ENCODE assay signal across 25 cellular contexts in genomic region chr19:11499890-11500420, GRCh38. TPM values are rescaled to one million over a fixed set of nuclear protein-coding genes. Genes with fewer than 3 reads are reported as not detected.
"Had no signal": no experiment of that assay in that cellular context is flagged by ENCODE, and none has a peak within 500 bp of the region (broad histone marks: within the 10 kb centered on the region; RNA-seq: fewer than 3 reads in every experiment).

No MANE protein-coding gene starts in this region.

- H3K9me3 ChIP-seq: left ventricle myocardium inferior, prostate gland, stomach, suprapubic skin, tibial nerve had no signal

- H3K27ac Mint-ChIP-seq: activated B cell treated with CpG ODN at 0.5 μM for 24 hours; activated CD4-positive, alpha-beta T cell treated with anti-CD3 and anti-CD28 coated beads for 36 hours; activated naive CD8-positive, alpha-beta T cell treated with anti-CD3 and anti-CD28 coated beads, Interleukin-2, amount 10 ng/mL, durations not matched to agents 7 days and 5 days; mesothelial cell of epicardium; neural progenitor cell had no signal

- ATAC-seq: activated CD4-positive, alpha-beta T cell treated with anti-CD3 and anti-CD28 coated beads for 36 hours; esophagus mucosa; naive thymus-derived CD8-positive, alpha-beta T cell had no signal

- H3K27ac ChIP-seq: left ventricle myocardium inferior, neural progenitor cell, prostate gland, stomach, suprapubic skin, tibial nerve had no signal

- H3K9ac ChIP-seq: neural progenitor cell had no signal

- H3K4me3 ChIP-seq: left ventricle myocardium inferior, neural progenitor cell, prostate gland, stomach, suprapubic skin, tibial nerve had no signal

- H3K4me1 ChIP-seq: neural progenitor cell had no signal

- H3K36me3 ChIP-seq: neural progenitor cell, prostate gland had no signal

- H3K27me3 ChIP-seq: neural progenitor cell, stomach, suprapubic skin, tibial nerve had no signal

- H3K27me3 Mint-ChIP-seq: activated B cell treated with CpG ODN at 0.5 μM for 24 hours; activated CD4-positive, alpha-beta T cell treated with anti-CD3 and anti-CD28 coated beads for 36 hours; activated naive CD8-positive, alpha-beta T cell treated with anti-CD3 and anti-CD28 coated beads, Interleukin-2, amount 10 ng/mL, durations not matched to agents 7 days and 5 days; naive thymus-derived CD8-positive, alpha-beta T cell had no signal

- DNase-seq: activated B cell treated with CpG ODN at 0.5 μM for 24 hours; activated CD4-positive, alpha-beta T cell treated with anti-CD3 and anti-CD28 coated beads for 36 hours; activated CD4-positive, alpha-beta T cell treated with anti-CD3 and anti-CD28 coated beads, Interleukin-2, amount 50 U/mL, for 4 hours; activated naive CD4-positive, alpha-beta T cell treated with Interleukin-2 at 50 U/mL for 16 hours; activated naive CD8-positive, alpha-beta T cell treated with anti-CD3 and anti-CD28 coated beads, Interleukin-2, amount 10 ng/mL, durations not matched to agents 7 days and 5 days; activated T-cell treated with anti-CD3 and anti-CD28 coated beads, Interleukin-2, amount 50 U/mL, for 48 hours; amniotic stem cell; dermis blood vessel endothelial cell; effector CD8-positive, alpha-beta T cell; foreskin melanocyte; immature natural killer cell; left ventricle myocardium inferior; naive thymus-derived CD8-positive, alpha-beta T cell; stimulated activated CD4-positive, alpha-beta T cell treated with anti-CD3 and anti-CD28 coated beads, Interleukin-12 subunit alpha, Interleukin-12 subunit beta, amount 100 ng/mL, for 4 hours; stimulated activated CD4-positive, alpha-beta T cell treated with anti-CD3 and anti-CD28 coated beads, Interleukin-4, amount 100 ng/mL, for 4 hours; stomach had no signal

- H3K9me3 Mint-ChIP-seq: activated B cell treated with CpG ODN at 0.5 μM for 24 hours; activated naive CD8-positive, alpha-beta T cell treated with anti-CD3 and anti-CD28 coated beads, Interleukin-2, amount 10 ng/mL, durations not matched to agents 7 days and 5 days; immature natural killer cell; mesothelial cell of epicardium; naive thymus-derived CD8-positive, alpha-beta T cell; neural progenitor cell had no signal

- H2AFZ ChIP-seq: neural progenitor cell had no signal

- H3K4me2 ChIP-seq: neural progenitor cell had no signal

- H3K4me3 Mint-ChIP-seq: activated B cell treated with CpG ODN at 0.5 μM for 24 hours; activated CD4-positive, alpha-beta T cell treated with anti-CD3 and anti-CD28 coated beads for 36 hours; activated naive CD8-positive, alpha-beta T cell treated with anti-CD3 and anti-CD28 coated beads, Interleukin-2, amount 10 ng/mL, durations not matched to agents 7 days and 5 days; immature natural killer cell; mesothelial cell of epicardium; naive thymus-derived CD8-positive, alpha-beta T cell; neural progenitor cell had no signal

RNA-seq across cellular contexts. Expression of gene ELAVL3, which starts 19.1 kb away (rescaled TPM):
- total RNA-seq: activated B cell treated with CpG ODN at 0.5 μM for 24 hours; activated naive CD8-positive, alpha-beta T cell treated with anti-CD3 and anti-CD28 coated beads, Interleukin-2, amount 10 ng/mL, durations not matched to agents 7 days and 5 days; dermis blood vessel endothelial cell; esophagus mucosa; lung microvascular endothelial cell; naive thymus-derived CD8-positive, alpha-beta T cell; osteocyte; suprapubic skin; tibial nerve had no signal
- polyA plus RNA-seq: immature natural killer cell; naive thymus-derived CD8-positive, alpha-beta T cell had no signal

RNA-seq across cellular contexts. Expression of gene CNN1, which starts 38.7 kb away (rescaled TPM):
- total RNA-seq: activated B cell treated with CpG ODN at 0.5 μM for 24 hours; activated CD4-positive, alpha-beta T cell treated with anti-CD3 and anti-CD28 coated beads for 36 hours; activated naive CD8-positive, alpha-beta T cell treated with anti-CD3 and anti-CD28 coated beads, Interleukin-2, amount 10 ng/mL, durations not matched to agents 7 days and 5 days; naive thymus-derived CD8-positive, alpha-beta T cell; T-helper 2 cell treated with Interferon-gamma antibody and Interleukin-4, amounts not matched to agents 100 ng/mL and 5 ng/mL, for 36 hours had no signal
- polyA plus RNA-seq: immature natural killer cell; naive thymus-derived CD8-positive, alpha-beta T cell had no signal
